In the genomic region with DNA sequence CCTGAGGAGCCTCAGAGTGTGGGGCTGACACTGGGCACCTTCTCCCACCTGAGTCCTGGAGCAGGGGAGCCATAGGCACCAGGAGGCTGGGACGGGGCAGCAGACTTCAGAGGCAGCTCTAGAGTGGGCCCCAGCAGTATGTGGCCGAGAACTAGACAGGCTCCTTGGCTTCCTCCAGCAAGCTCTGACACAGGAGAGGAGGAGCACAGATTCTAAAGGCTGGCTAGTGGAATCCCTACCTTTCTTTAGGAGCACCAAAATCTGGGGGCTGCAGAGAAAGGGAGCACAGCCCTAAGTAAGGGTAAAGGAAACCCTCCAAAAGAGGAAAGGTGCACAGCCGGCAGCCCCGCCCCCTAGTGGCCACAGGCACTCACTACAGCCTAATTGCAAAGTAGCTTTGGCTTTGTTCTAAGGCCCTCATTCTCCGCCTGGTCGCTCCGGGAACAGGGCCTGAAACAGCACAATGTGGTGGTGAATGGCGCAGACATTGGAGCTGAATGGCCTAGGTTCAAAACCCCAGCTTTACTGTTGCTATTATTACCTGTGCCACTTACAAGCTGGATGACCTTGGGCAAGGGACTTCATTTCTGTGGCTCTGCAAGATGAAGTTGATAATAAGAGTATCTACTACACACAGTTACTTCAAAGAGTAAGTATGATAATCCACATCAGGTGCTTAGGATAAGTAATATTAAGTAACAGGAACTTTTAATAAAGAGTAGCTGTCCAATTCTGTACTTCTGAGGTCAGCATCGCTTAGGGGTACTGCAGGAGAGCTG, we compare ENCODE assay signal across 8 cellular contexts. TPM values are rescaled to one million over a fixed set of nuclear protein-coding genes. Genes with fewer than 3 reads are reported as not detected.
A peak's percentile ranks its signal among the peaks of the same experiment; 100 is the strongest.
DNase-seq lines count a peak whose midpoint lies in the region; ATAC-seq and TF ChIP-seq lines count a peak whose summit lies in the region.

No MANE protein-coding gene starts in this region.

- H3K4me3 ChIP-seq in SJSA1 (no peak overlapping the region), gastroesophageal sphincter (no peak overlapping the region), thyroid gland (replicated peaks in 1 of 3) (no peak overlapping the region)

- H3K4me1 ChIP-seq in SJSA1 (replicated peaks) (no peaks in the 10 kb centered on the region), gastroesophageal sphincter (peaks cover 0 to 30% (median 0%) of the 10 kb centered on the region in 3 donors), thyroid gland (peaks cover 38 to 49% of the 10 kb centered on the region in 2 donors)

- WGBS in gastroesophageal sphincter (ENCODE audit: low coverage in 1 of 2), 2 donors: 44 to 56% methylated on average over 3 to 7 of the region's 9 CpGs
- WGBS in thyroid gland, 2 donors: 28 to 30% methylated on average over 9 of the region's 9 CpGs

- TF ChIP-seq CTCF in Calu3 (IDR thresholded peaks at IDR 0.05; ENCODE audit: unreplicated experiment) (peak; percentile 97), gastroesophageal sphincter (IDR thresholded peaks at IDR 0.05) (peak in 3 of 4 experiments; percentile 91 to 95 (median 92)), osteocyte (IDR thresholded peaks at IDR 0.05) (peak; percentile 97), thyroid gland (IDR thresholded peaks at IDR 0.05) (peak; percentile 85 to 96 (median 92))

- intact Hi-C loops in Calu3 (cut with micrococcal nuclease; ENCODE audit: unreplicated experiment) (loop anchor here (2.0 to 10.0 kb wide), 2 partner anchors 27 to 151 kb away; no protein-coding TSS in a partner anchor), thyroid gland (cut with DNase I) (no loop called here)

- TF ChIP-seq POLR2A in gastroesophageal sphincter (IDR thresholded peaks at IDR 0.05): no peak
- no peak for TF ChIP-seq POLR2A in thyroid gland (IDR thresholded peaks at IDR 0.05)

- TF ChIP-seq EP300 in gastroesophageal sphincter (IDR thresholded peaks at IDR 0.05): no peak

- H3K27ac Mint-ChIP-seq in Calu3 (ENCODE audit: unreplicated experiment) (no peak overlapping the region), osteocyte (ENCODE audit: unreplicated experiment) (no peak overlapping the region)

- BruUV-seq in Calu3 (replicated peaks; lab: Mats Ljungman, UMichigan): no TSS peak

- H3K36me3 Mint-ChIP-seq in Calu3 (ENCODE audit: insufficient read depth, unreplicated experiment) (peaks cover 17% of the 10 kb centered on the region), osteocyte (ENCODE audit: unreplicated experiment) (peaks cover 2% of the 10 kb centered on the region)

- in situ Hi-C loops in KBM-7 (cut with MboI; ENCODE audit: low pct_unique_long_range_greater_than_20kb, low sequenced_read_pairs): no loop called here

- H3K36me3 ChIP-seq in SJSA1 (0 out of 2 replicates have a peak, but pooled peaks cover 3% of the 10 kb centered on the region), gastroesophageal sphincter (peaks cover 0 to 8% of the 10 kb centered on the region in 2 donors), thyroid gland (no peaks in the 10 kb centered on the region)

- ATAC-seq in gastroesophageal sphincter: peak; percentile 65
- no peak for ATAC-seq in GM21619 (IDR thresholded peaks at IDR 0.05; ENCODE audit: unreplicated experiment)

- CTCF ChIA-PET in Calu3 (lab: Charles Lee): interaction anchor here (1.0 to 1.9 kb wide), 7 partner anchors 8 to 658 kb away, joined by 3 to 8 read pairs (median 6); a partner anchor contains a TSS

- H3K4me1 Mint-ChIP-seq in Calu3 (ENCODE audit: low read depth, unreplicated experiment): peaks cover 23% of the 10 kb centered on the region
- H3K4me1 Mint-ChIP-seq in osteocyte (ENCODE audit: unreplicated experiment): peaks cover 2% of the 10 kb centered on the region

- no peaks in the 10 kb centered on the region for H3K9me3 Mint-ChIP-seq in Calu3 (ENCODE audit: low read depth, unreplicated experiment)
- no peaks in the 10 kb centered on the region for H3K9me3 Mint-ChIP-seq in osteocyte (ENCODE audit: unreplicated experiment)

- H3K27me3 ChIP-seq in SJSA1 (replicated peaks) (no peaks in the 10 kb centered on the region), gastroesophageal sphincter (peaks cover 14% of the 10 kb centered on the region), thyroid gland (no peaks in the 10 kb centered on the region)

- no peaks in the 10 kb centered on the region for H3K27me3 Mint-ChIP-seq in Calu3 (ENCODE audit: unreplicated experiment)
- no peaks in the 10 kb centered on the region for H3K27me3 Mint-ChIP-seq in osteocyte (ENCODE audit: unreplicated experiment)

- H3K4me3 Mint-ChIP-seq in Calu3 (ENCODE audit: low read depth, unreplicated experiment) (no peak overlapping the region), osteocyte (ENCODE audit: unreplicated experiment) (no peak overlapping the region)

- peak; percentile 76 for DNase-seq in Calu3
- peak; percentile 68 for DNase-seq in KBM-7
- peak; percentile 48 to 62 for DNase-seq in SJSA1 (ENCODE audit: low read depth in 1 of 2, low spot score in 2 of 2)
- DNase-seq in activated effector memory CD4-positive, alpha-beta T cell treated with Interleukin-2 at 50 U/mL for 16 hours: peak; percentile 48
- no peak for DNase-seq in osteocyte (ENCODE audit: extremely low spot score, unreplicated experiment)
- DNase-seq in thyroid gland: peak; percentile 74 to 84

- H3K27ac ChIP-seq in SJSA1 (no peak overlapping the region), gastroesophageal sphincter (no peak overlapping the region), thyroid gland (peak overlapping the region; percentile 52 to 66 (median 62))

- no peaks in the 10 kb centered on the region for H3K9me3 ChIP-seq in SJSA1 (replicated peaks)
- H3K9me3 ChIP-seq in gastroesophageal sphincter: no peaks in the 10 kb centered on the region
- no peaks in the 10 kb centered on the region for H3K9me3 ChIP-seq in thyroid gland

RNA-seq across cellular contexts. Expression of a gene that starts 8.8 kb away (rescaled TPM):
- total RNA-seq in Calu3 (2022) (not detected in 2 replicates), gastroesophageal sphincter (not detected), osteocyte (not detected in 2 replicates), thyroid gland (not detected)
- not detected in 2 replicates for total RNA-seq in SJSA1 (2014; rRNA removed; shearing (Covaris generic))

RNA-seq across cellular contexts. Expression of a gene that starts 20.1 kb away (rescaled TPM):
- total RNA-seq in Calu3 (2022): not detected in 2 replicates
- total RNA-seq in SJSA1 (2014; rRNA removed; shearing (Covaris generic)): not detected in 2 replicates
- total RNA-seq in gastroesophageal sphincter: not detected
- not detected in 2 replicates for total RNA-seq in osteocyte
- total RNA-seq in thyroid gland: not detected

Comparison
In these comparisons a context has a peak if more than half of its experiments do, and no peak if none do; other contexts are left out.
1. H3K27ac ChIP-seq: peak in thyroid gland (3 of 3); none in SJSA1 (single experiment) and gastroesophageal sphincter (0 of 4).
2. Peak in every context shown above with its lines, with median percentiles within 50 percentile points of each other: CTCF ChIP-seq.